In genomic region chr15:29568840-29569532, GRCh38 we compare ENCODE assay signal across 8 cellular contexts.
A peak's percentile ranks its signal among the peaks of the same experiment; 100 is the strongest.
DNase-seq lines count a peak whose midpoint lies in the region; ATAC-seq and TF ChIP-seq lines count a peak whose summit lies in the region.

No MANE protein-coding gene starts in this region.

- DNase-seq in CD4-positive, alpha-beta T cell = no peak
- DNase-seq in UCSD-AML1 (lab: John Stamatoyannopoulos, UW; ENCODE audit: unreplicated experiment) = peak; percentile 62
- peak; percentile 75 to 81 for DNase-seq in left colon
- DNase-seq in stimulated activated effector memory CD8-positive, alpha-beta T cell treated with anti-CD3 and anti-CD28 coated beads, Interleukin-12 subunit alpha, Interleukin-12 subunit beta, amount 100 ng/mL, for 72 hours (ENCODE audit: low spot score in 2 of 2) = no peak

- peak overlapping the region; percentile 16 for H3K4me3 Mint-ChIP-seq in CD4-positive, alpha-beta T cell
- H3K4me3 Mint-ChIP-seq in stimulated activated effector memory CD8-positive, alpha-beta T cell treated with anti-CD3 and anti-CD28 coated beads, Interleukin-12 subunit alpha, Interleukin-12 subunit beta, amount 100 ng/mL, for 72 hours = no peak overlapping the region
- no peak overlapping the region for H3K4me3 Mint-ChIP-seq in stimulated activated memory B cell treated with anti-CD40 and anti-IgM and Interleukin-4, amounts not matched to agents 10 μg/mL and 1 μg/mL and 100 μg/mL, for 72 hours

- ATAC-seq in CD4-positive, alpha-beta T cell (ENCODE audit: poor library complexity) = no peak
- ATAC-seq in left colon (peak; percentile 76), GM18868 (IDR thresholded peaks at IDR 0.05; ENCODE audit: unreplicated experiment) (no peak), HG02840 (IDR thresholded peaks at IDR 0.05; ENCODE audit: low FRiP score, unreplicated experiment) (no peak)
- no peak for ATAC-seq in stimulated activated effector memory CD8-positive, alpha-beta T cell treated with anti-CD3 and anti-CD28 coated beads, Interleukin-12 subunit alpha, Interleukin-12 subunit beta, amount 100 ng/mL, for 72 hours
- ATAC-seq in stimulated activated memory B cell treated with anti-CD40 and anti-IgM and Interleukin-4, amounts not matched to agents 10 μg/mL and 1 μg/mL and 100 μg/mL, for 72 hours = no peak

- H3K27me3 ChIP-seq in CD4-positive, alpha-beta T cell (ENCODE audit: control insufficient read depth, insufficient read depth, low read length) = peaks cover 57% of the 10 kb centered on the region
- peaks cover 43% of the 10 kb centered on the region for H3K27me3 ChIP-seq in HUES48 (ENCODE audit: control insufficient read depth, insufficient read depth, low read length)

- intact Hi-C loops in CD4-positive, alpha-beta T cell (cut with DNase I, micrococcal nuclease) = no loop called here
- intact Hi-C loops in left colon (cut with DNase I, micrococcal nuclease) = no loop called here

- no peak overlapping the region for H3K27ac Mint-ChIP-seq in CD4-positive, alpha-beta T cell
- H3K27ac Mint-ChIP-seq in stimulated activated effector memory CD8-positive, alpha-beta T cell treated with anti-CD3 and anti-CD28 coated beads, Interleukin-12 subunit alpha, Interleukin-12 subunit beta, amount 100 ng/mL, for 72 hours = no peak overlapping the region
- no peak overlapping the region for H3K27ac Mint-ChIP-seq in stimulated activated memory B cell treated with anti-CD40 and anti-IgM and Interleukin-4, amounts not matched to agents 10 μg/mL and 1 μg/mL and 100 μg/mL, for 72 hours

- H3K4me1 ChIP-seq in HUES48 (ENCODE audit: control insufficient read depth, insufficient read depth, low read length) = peaks cover 17% of the 10 kb centered on the region

- H3K4me3 ChIP-seq in HUES48 (ENCODE audit: low read depth, low read length) = peak overlapping the region; percentile 53; the same call in 1 of the 2 replicates

- TF ChIP-seq CTCF in CD4-positive, alpha-beta T cell (IDR thresholded peaks at IDR 0.05) = no peak

- no peaks in the 10 kb centered on the region for H3K36me3 Mint-ChIP-seq in CD4-positive, alpha-beta T cell (ENCODE audit: low read depth)
- no peaks in the 10 kb centered on the region for H3K36me3 Mint-ChIP-seq in stimulated activated effector memory CD8-positive, alpha-beta T cell treated with anti-CD3 and anti-CD28 coated beads, Interleukin-12 subunit alpha, Interleukin-12 subunit beta, amount 100 ng/mL, for 72 hours
- H3K36me3 Mint-ChIP-seq in stimulated activated memory B cell treated with anti-CD40 and anti-IgM and Interleukin-4, amounts not matched to agents 10 μg/mL and 1 μg/mL and 100 μg/mL, for 72 hours = no peaks in the 10 kb centered on the region

- H3K4me1 Mint-ChIP-seq in CD4-positive, alpha-beta T cell (ENCODE audit: low read depth) = peaks cover 10% of the 10 kb centered on the region
- no peaks in the 10 kb centered on the region for H3K4me1 Mint-ChIP-seq in stimulated activated effector memory CD8-positive, alpha-beta T cell treated with anti-CD3 and anti-CD28 coated beads, Interleukin-12 subunit alpha, Interleukin-12 subunit beta, amount 100 ng/mL, for 72 hours
- no peaks in the 10 kb centered on the region for H3K4me1 Mint-ChIP-seq in stimulated activated memory B cell treated with anti-CD40 and anti-IgM and Interleukin-4, amounts not matched to agents 10 μg/mL and 1 μg/mL and 100 μg/mL, for 72 hours

- peaks cover 68% of the 10 kb centered on the region for H3K27me3 Mint-ChIP-seq in CD4-positive, alpha-beta T cell
- H3K27me3 Mint-ChIP-seq in stimulated activated memory B cell treated with anti-CD40 and anti-IgM and Interleukin-4, amounts not matched to agents 10 μg/mL and 1 μg/mL and 100 μg/mL, for 72 hours = peaks cover 56% of the 10 kb centered on the region

- H3K9ac ChIP-seq in HUES48 (ENCODE audit: low read depth, low read length) = no peak overlapping the region

- POLR2A ChIA-PET in CD4-positive, alpha-beta T cell (lab: Charles Lee) = no interaction called here

- H3K9me3 ChIP-seq in CD4-positive, alpha-beta T cell (ENCODE audit: control insufficient read depth, low read length) = no peaks in the 10 kb centered on the region
- H3K9me3 ChIP-seq in HUES48 (ENCODE audit: control insufficient read depth, insufficient read depth, low read length) = no peaks in the 10 kb centered on the region

- H3K36me3 ChIP-seq in HUES48 (ENCODE audit: control insufficient read depth, insufficient read depth, low read length) = no peaks in the 10 kb centered on the region

- no peak overlapping the region for H3K27ac ChIP-seq in CD4-positive, alpha-beta T cell (ENCODE audit: low read depth, low read length)
- no peak overlapping the region for H3K27ac ChIP-seq in HUES48 (ENCODE audit: low read depth, low read length)

- no peaks in the 10 kb centered on the region for H3K9me3 Mint-ChIP-seq in CD4-positive, alpha-beta T cell
- no peaks in the 10 kb centered on the region for H3K9me3 Mint-ChIP-seq in stimulated activated effector memory CD8-positive, alpha-beta T cell treated with anti-CD3 and anti-CD28 coated beads, Interleukin-12 subunit alpha, Interleukin-12 subunit beta, amount 100 ng/mL, for 72 hours
- peaks cover 10% of the 10 kb centered on the region for H3K9me3 Mint-ChIP-seq in stimulated activated memory B cell treated with anti-CD40 and anti-IgM and Interleukin-4, amounts not matched to agents 10 μg/mL and 1 μg/mL and 100 μg/mL, for 72 hours

- CTCF ChIA-PET in CD4-positive, alpha-beta T cell (lab: Charles Lee) = no interaction called here

Comparison
In these comparisons a context has a peak if more than half of its experiments do, and no peak if none do; other contexts are left out.
1. DNase-seq: peak in UCSD-AML1 (single experiment) and left colon (2 of 2); none in CD4-positive, alpha-beta T cell (0 of 10) and stimulated activated effector memory CD8-positive, alpha-beta T cell treated with anti-CD3 and anti-CD28 coated beads, Interleukin-12 subunit alpha, Interleukin-12 subunit beta, amount 100 ng/mL, for 72 hours (0 of 2).